ENCODE assay signal across 8 cellular contexts in genomic region chr10:5814110-5815107, GRCh38. TPM values are rescaled to one million over a fixed set of nuclear protein-coding genes. Genes with fewer than 3 reads are reported as not detected.
DNase-seq lines count a peak whose midpoint lies in the region; ATAC-seq and TF ChIP-seq lines count a peak whose summit lies in the region.

No MANE protein-coding gene starts in this region.

- peak overlapping the region; percentile 83 for H3K27ac Mint-ChIP-seq in neural crest cell (ENCODE audit: unreplicated experiment)

- no peaks in the 10 kb centered on the region for H3K27me3 Mint-ChIP-seq in activated T-cell treated with anti-CD3 and anti-CD28 coated beads, Interleukin-2, amount 50 U/mL, for 4 hours (ENCODE audit: low read depth)
- no peaks in the 10 kb centered on the region for H3K27me3 Mint-ChIP-seq in neural crest cell (ENCODE audit: low read depth)

- H3K27me3 ChIP-seq in effector memory CD4-positive, alpha-beta T cell (replicated peaks; ENCODE audit: control insufficient read depth, insufficient read depth, low read length, poor library complexity, severe bottlenecking), result no peaks in the 10 kb centered on the region

- H3K36me3 ChIP-seq in OCI-LY7 (ENCODE audit: insufficient read depth, low read length), result peaks cover 36% of the 10 kb centered on the region
- H3K36me3 ChIP-seq in effector memory CD4-positive, alpha-beta T cell (ENCODE audit: control insufficient read depth, insufficient read depth, low read length), result no peaks in the 10 kb centered on the region

- no peak overlapping the region for H2AFZ ChIP-seq in OCI-LY7 (ENCODE audit: low read length)

- H3K27ac ChIP-seq in OCI-LY7 (ENCODE audit: low read depth, low read length, poor library complexity, severe bottlenecking), result peak overlapping the region; percentile 85
- H3K27ac ChIP-seq in effector memory CD4-positive, alpha-beta T cell (ENCODE audit: insufficient read depth, low read length, poor library complexity, severe bottlenecking), result peak overlapping the region; percentile 97

- no peak for DNase-seq in activated T-cell treated with anti-CD3 and anti-CD28 coated beads, Interleukin-2, amount 50 U/mL, for 4 hours
- DNase-seq in activated T-cell treated with anti-CD3 and anti-CD28 coated beads, Interleukin-2, amount 50 U/mL, for 48 hours, result no peak
- DNase-seq in OCI-LY7 (ENCODE audit: low spot score) (peak; percentile 74), neural crest cell (ENCODE audit: low read depth, low spot score) (no peak)
- no peak for DNase-seq in effector memory CD4-positive, alpha-beta T cell

- H3K79me2 ChIP-seq in OCI-LY7 (ENCODE audit: insufficient read depth, low read depth, low read length), result peaks cover 55% of the 10 kb centered on the region

- H3K36me3 Mint-ChIP-seq in activated T-cell treated with anti-CD3 and anti-CD28 coated beads, Interleukin-2, amount 50 U/mL, for 4 hours (ENCODE audit: insufficient read depth), result peaks cover 12% of the 10 kb centered on the region
- peaks cover 3% of the 10 kb centered on the region for H3K36me3 Mint-ChIP-seq in neural crest cell (ENCODE audit: low read depth)

- peaks cover 52% of the 10 kb centered on the region for H3K4me1 Mint-ChIP-seq in activated T-cell treated with anti-CD3 and anti-CD28 coated beads, Interleukin-2, amount 50 U/mL, for 4 hours (ENCODE audit: low read depth)
- H3K4me1 Mint-ChIP-seq in neural crest cell, result peaks cover 40% of the 10 kb centered on the region

- intact Hi-C loops in OCI-LY7 (cut with micrococcal nuclease; ENCODE audit: unreplicated experiment), result loop anchor here (1.0 to 10.0 kb wide), 2 partner anchors 26 to 270 kb away; partner anchors contain the start of gene RBM17

- peaks cover 63% of the 10 kb centered on the region for H3K4me1 ChIP-seq in OCI-LY7 (ENCODE audit: insufficient read depth, low read length, poor library complexity, severe bottlenecking)
- H3K4me1 ChIP-seq in effector memory CD4-positive, alpha-beta T cell (ENCODE audit: control insufficient read depth, insufficient read depth, low read length, poor library complexity, severe bottlenecking), result peaks cover 19% of the 10 kb centered on the region

- peak overlapping the region; percentile 89 for H3K4me2 ChIP-seq in OCI-LY7 (ENCODE audit: low read length)

- no peaks in the 10 kb centered on the region for H3K9me3 ChIP-seq in OCI-LY7 (ENCODE audit: low read length)
- no peaks in the 10 kb centered on the region for H3K9me3 ChIP-seq in effector memory CD4-positive, alpha-beta T cell (ENCODE audit: control insufficient read depth, low read length)

- peak overlapping the region; percentile 99 for H3K4me3 Mint-ChIP-seq in activated T-cell treated with anti-CD3 and anti-CD28 coated beads, Interleukin-2, amount 50 U/mL, for 4 hours
- peak overlapping the region; percentile 91 for H3K4me3 Mint-ChIP-seq in neural crest cell

- TF ChIP-seq CTCF in OCI-LY7 (conservative IDR thresholded peaks at IDR 0.05; ENCODE audit: low read length) (no peak), neural crest cell (conservative IDR thresholded peaks at IDR 0.05) (no peak)

- ATAC-seq in activated T-cell treated with anti-CD3 and anti-CD28 coated beads, Interleukin-2, amount 50 U/mL, for 4 hours, result no peak
- ATAC-seq in HG02610 (IDR thresholded peaks at IDR 0.05; ENCODE audit: unreplicated experiment), result no peak
- ATAC-seq in HG03175 (IDR thresholded peaks at IDR 0.05; ENCODE audit: unreplicated experiment), result no peak
- no peak for ATAC-seq in GM21717 (IDR thresholded peaks at IDR 0.05; ENCODE audit: unreplicated experiment)

- peak overlapping the region; percentile 94 for H3K4me3 ChIP-seq in OCI-LY7 (ENCODE audit: low read depth, low read length, poor library complexity, severe bottlenecking)
- peak overlapping the region; percentile 99 for H3K4me3 ChIP-seq in effector memory CD4-positive, alpha-beta T cell (ENCODE audit: insufficient read depth, low read depth, low read length, poor library complexity, severe bottlenecking)

- CTCF ChIA-PET in OCI-LY7 (lab: Charles Lee; ENCODE audit: unreplicated experiment), result no interaction called here

- peaks cover 32% of the 10 kb centered on the region for H4K20me1 ChIP-seq in OCI-LY7 (ENCODE audit: insufficient read depth, low read length)

- BruUV-seq in OCI-LY7 (replicated peaks; lab: Mats Ljungman, UMichigan), result no TSS peak

- POLR2A ChIA-PET in OCI-LY7 (lab: Charles Lee), result interaction anchor here (0.7 to 7.9 kb wide), 15 partner anchors 8 to 1662 kb away, joined by 3 to 144 read pairs (median 4); partner anchors contain the start of genes ANKRD16 and FBH1

- H3K9me2 ChIP-seq in OCI-LY7 (ENCODE audit: insufficient read depth, low read length), result no peaks in the 10 kb centered on the region

- no peaks in the 10 kb centered on the region for H3K9me3 Mint-ChIP-seq in activated T-cell treated with anti-CD3 and anti-CD28 coated beads, Interleukin-2, amount 50 U/mL, for 4 hours
- H3K9me3 Mint-ChIP-seq in neural crest cell, result peaks cover 2% of the 10 kb centered on the region

RNA-seq across cellular contexts. Expression of gene GDI2, which starts 1.2 kb away (rescaled TPM):
- 100 to 1,000 TPM; 270 to 301 (median 294) TPM for total RNA-seq in activated T-cell treated with anti-CD3 and anti-CD28 coated beads, Interleukin-2, amount 50 U/mL, for 4 hours
- 265 and 270 TPM in 2 replicates for total RNA-seq in OCI-LY7 (2014; rRNA removed; shearing (Covaris generic))
- total RNA-seq in OCI-LY7 (2022) (271 and 292 TPM in 2 replicates), neural crest cell (346 and 356 TPM in 2 replicates)
